ENCODE assay signal across 8 cellular contexts in the genomic region with DNA sequence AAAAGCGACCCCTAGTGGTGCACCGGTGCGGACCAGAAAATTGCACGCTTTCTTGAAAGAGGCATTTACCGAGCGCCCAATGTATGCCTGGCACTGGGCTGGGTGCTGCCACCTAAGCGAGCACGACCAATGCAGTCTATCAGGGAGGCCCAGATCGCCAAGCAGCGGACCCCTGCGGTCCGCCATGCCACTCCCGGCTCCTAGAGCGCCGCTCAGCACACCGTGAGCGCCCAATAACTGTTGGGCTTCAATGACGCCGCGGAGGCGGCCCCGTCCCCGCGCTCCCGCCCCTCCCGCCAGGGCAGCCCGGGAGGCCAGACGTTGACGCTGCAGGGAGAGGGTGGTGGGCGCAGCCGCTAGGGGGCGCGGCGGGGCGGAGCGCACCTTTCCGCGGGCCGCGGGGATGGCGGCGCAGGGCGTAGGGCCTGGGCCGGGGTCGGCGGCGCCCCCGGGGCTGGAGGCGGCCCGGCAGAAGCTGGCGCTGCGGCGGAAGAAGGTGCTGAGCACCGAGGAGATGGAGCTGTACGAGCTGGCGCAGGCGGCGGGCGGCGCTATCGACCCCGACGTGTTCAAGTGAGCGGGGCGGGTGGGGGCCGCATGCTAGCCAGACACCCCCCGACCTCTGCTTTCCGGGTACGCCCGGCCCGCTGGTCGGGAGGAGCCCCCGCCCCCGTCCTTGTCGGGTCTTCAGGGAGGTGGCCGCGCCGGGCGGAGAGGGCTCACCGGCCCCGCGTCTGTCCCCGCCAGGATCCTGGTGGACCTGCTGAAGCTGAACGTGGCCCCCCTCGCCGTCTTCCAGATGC. TPM values are rescaled to one million over a fixed set of nuclear protein-coding genes. Genes with fewer than 3 reads are reported as not detected.
DNase-seq lines count a peak whose midpoint lies in the region; ATAC-seq and TF ChIP-seq lines count a peak whose summit lies in the region.
"Not testable (repeated sequence)": the region's sequence is repeated elsewhere in the genome, so short reads cannot be mapped to it uniquely, and the experiment has no call there.

A gene with protein sequence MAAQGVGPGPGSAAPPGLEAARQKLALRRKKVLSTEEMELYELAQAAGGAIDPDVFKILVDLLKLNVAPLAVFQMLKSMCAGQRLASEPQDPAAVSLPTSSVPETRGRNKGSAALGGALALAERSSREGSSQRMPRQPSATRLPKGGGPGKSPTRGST (plus strand): TSS at position 383 of the 803 bp plus-strand sequence. CDS start 21 bp downstream, at position 404.

- H3K4me3 ChIP-seq in right atrium auricular region = peak within 1 kb of the TSS; percentile 97 to 99
- peak within 1 kb of the TSS; percentile 84 to 100 for H3K4me3 ChIP-seq in uterus

- intact Hi-C loops in uterus (cut with DNase I; ENCODE audit: low total_unique reads) = loop anchor here (10.0 kb wide), 1 partner anchor 153 kb away; no protein-coding TSS in a partner anchor

- not testable (repeated sequence) for H3K27me3 Mint-ChIP-seq in T-helper 17 cell

- H3K27ac Mint-ChIP-seq in T-helper 17 cell = peak within 1 kb of the TSS; percentile 87

- H3K36me3 Mint-ChIP-seq in T-helper 17 cell (ENCODE audit: low read depth) = not testable (repeated sequence)

- peak; percentile 84 to 88 for TF ChIP-seq CTCF in right atrium auricular region (IDR thresholded peaks at IDR 0.05)
- peak; percentile 60 to 94 (median 88) for TF ChIP-seq CTCF in uterus (IDR thresholded peaks at IDR 0.05)

- H3K4me1 ChIP-seq in right atrium auricular region (peaks cover 0 to 26% of the 10 kb centered on the region in 2 donors), uterus (peaks cover 0 to 11% of the 10 kb centered on the region in 2 donors)

- H3K4me3 Mint-ChIP-seq in T-helper 17 cell = peak within 1 kb of the TSS; percentile 87

- not testable (repeated sequence) for H3K9me3 ChIP-seq in T-helper 17 cell (ENCODE audit: control insufficient read depth, low read length, poor library complexity, severe bottlenecking); right atrium auricular region; uterus

- H3K27ac ChIP-seq in right atrium auricular region = peak within 1 kb of the TSS; percentile 89 to 95
- H3K27ac ChIP-seq in uterus = peak within 1 kb of the TSS; percentile 92 to 95

- DNase-seq in NCI-H1694 (lab: John Stamatoyannopoulos, UW) (peak; percentile 83), T-helper 17 cell (peak; percentile 86 to 91 (median 86)), amygdala (lab: John Stamatoyannopoulos, UW) (peak; percentile 50 to 95 (median 80)), right atrium auricular region (ENCODE audit: low spot score) (peak; percentile 75), putamen (ENCODE audit: low spot score) (peak; percentile 84), uterus (peak; percentile 83 to 88)

- H3K36me3 ChIP-seq in right atrium auricular region, uterus: not testable (repeated sequence)

- not testable (repeated sequence) for H3K27me3 ChIP-seq in right atrium auricular region, uterus

- peak; percentile 60 for ATAC-seq in GM18499 (IDR thresholded peaks at IDR 0.05; ENCODE audit: insufficient read depth, unreplicated experiment)
- ATAC-seq in HG02938 (IDR thresholded peaks at IDR 0.05; ENCODE audit: unreplicated experiment) = peak; percentile 80
- peak; percentile 83 for ATAC-seq in T-helper 17 cell

- peaks cover 18% of the 10 kb centered on the region for H3K4me1 Mint-ChIP-seq in T-helper 17 cell

- peak in 1 of 2 donors; percentile 68 for TF ChIP-seq POLR2A in uterus (IDR thresholded peaks at IDR 0.05)

RNA-seq across cellular contexts. Expression of the gene that starts here (rescaled TPM):
- total RNA-seq in T-helper 17 cell (100 to 1,000 TPM; 193 to 211 TPM), right atrium auricular region (100 to 1,000 TPM; 104 to 157 TPM), uterus (100 to 1,000 TPM in 3 of 4 donors, 10 to 100 TPM in 1; 67.3 to 790 (median 231) TPM)

Comparison
In these comparisons a context has a peak if more than half of its experiments do, and no peak if none do; other contexts are left out.
1. Peak in every context shown above with its lines: DNase-seq, ATAC-seq, H3K4me3 ChIP-seq and H3K27ac ChIP-seq.